ENCODE assay signal across 10 cellular contexts in the genomic region with DNA sequence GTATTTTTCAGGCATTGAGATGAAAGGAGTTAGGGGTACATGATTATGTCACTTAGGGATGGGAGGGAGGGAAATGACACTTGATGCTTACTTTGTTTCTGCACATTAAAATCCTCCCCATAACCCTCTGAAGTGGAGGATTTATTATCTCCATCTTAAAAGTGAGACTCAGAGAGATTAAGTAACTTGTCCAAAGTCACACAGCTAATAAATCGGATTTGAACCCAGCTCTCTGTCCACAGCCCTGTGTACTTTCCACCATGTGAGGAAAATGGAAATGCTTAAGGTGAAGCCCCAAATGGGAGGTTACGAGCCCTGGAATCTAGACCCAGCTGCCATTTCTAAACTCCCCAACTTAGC. TPM values are rescaled to one million over a fixed set of nuclear protein-coding genes. Genes with fewer than 3 reads are reported as not detected.
DNase-seq lines count a peak whose midpoint lies in the region; ATAC-seq, FAIRE-seq and TF ChIP-seq lines count a peak whose summit lies in the region.
"Had no signal": no experiment of that assay in that cellular context is flagged by ENCODE, and none has a peak within 500 bp of the region (broad histone marks: within the 10 kb centered on the region; RNA-seq: fewer than 3 reads in every experiment).

No MANE protein-coding gene starts in this region.

- H3K36me3 ChIP-seq in heart left ventricle = no peaks in the 10 kb centered on the region
- H3K36me3 ChIP-seq in H1 (ENCODE audit: control insufficient read depth in 2 of 4, insufficient read depth in 4 of 4, low read length in 3 of 4) = no peaks in the 10 kb centered on the region
- no peaks in the 10 kb centered on the region for H3K36me3 ChIP-seq in neuron (ENCODE audit: insufficient read depth, low read length)
- no peaks in the 10 kb centered on the region for H3K36me3 ChIP-seq in vagina

- DNase-seq in heart left ventricle (no peak), left cardiac atrium (no peak), H1 (ENCODE audit: low read depth in 1 of 2, low spot score in 2 of 2) (no peak), vagina (ENCODE audit: extremely low spot score in 2 of 2) (no peak), NCI-H1436 treated with DMSO at 0.1 percent for 48 hours (lab: John Stamatoyannopoulos, UW) (no peak), SIG-M5 (lab: John Stamatoyannopoulos, UW) (no peak), anterior cingulate cortex (lab: John Stamatoyannopoulos, UW) (no peak)
- DNase-seq: OCI-M1 had no signal

- H4K8ac ChIP-seq in H1 (ENCODE audit: extremely low read depth, insufficient read depth, low read length) = no peak overlapping the region

- no peak for TF ChIP-seq RAD21 in H1 (IDR thresholded peaks at IDR 0.05 in 1 of 2, conservative IDR thresholded peaks at IDR 0.05 in 1 of 2; ENCODE audit: low read depth in 2 of 2, low read length in 2 of 2)

- H2BK120ac ChIP-seq in H1 (replicated peaks; ENCODE audit: low read depth, low read length) = no peak overlapping the region

- POLR2A ChIA-PET in H1 (lab: Charles Lee; ENCODE audit: partially characterized antibody) = interaction anchor here (0.8 to 1.8 kb wide), 5 partner anchors 12 to 20 kb away, joined by 3 to 6 read pairs (median 3); no protein-coding TSS in a partner anchor

- H3K9me3 ChIP-seq in heart left ventricle (no peaks in the 10 kb centered on the region), H1 (ENCODE audit: insufficient read depth in 2 of 2, low read depth in 1 of 2, low read length in 1 of 2) (no peaks in the 10 kb centered on the region), neuron (ENCODE audit: low read length) (no peaks in the 10 kb centered on the region), vagina (no peaks in the 10 kb centered on the region)

- WGBS in heart left ventricle, 4 donors = 78 to 86% (median 83%) methylated on average over 2 of the region's 2 CpGs
- 89% methylated on average over 2 of the region's 2 CpGs; no CpG with 5 or more reads in 1 of the 2 experiments for WGBS in H1 (ENCODE audit: extremely low coverage in 1 of 2, insufficient coverage in 1 of 2, insufficient read length in 1 of 2, insufficient replicate concordance in 2 of 2, low coverage in 1 of 2, low lambda C conversion rate in 2 of 2, missing lambda C conversion rate in 1 of 2), 2 experiments

- peak overlapping the region in 11 of 12 donors; percentile 27 to 89 (median 64) for H3K27ac ChIP-seq in heart left ventricle
- peak overlapping the region; percentile 37; the same call in 1 of the 2 replicates for H3K27ac ChIP-seq in H1 (ENCODE audit: low read depth, low read length)
- H3K27ac ChIP-seq in vagina = peak overlapping the region; percentile 80

- H3K79me2 ChIP-seq in H1 (ENCODE audit: control insufficient read depth in 1 of 2, insufficient read depth in 2 of 2, low read length in 2 of 2) = peaks cover 37 to 95% of the 10 kb centered on the region in 2 experiments

- no peak overlapping the region for H3K9ac ChIP-seq in H1 (replicated peaks in 1 of 4; ENCODE audit: extremely low read depth in 1 of 4, low read depth in 3 of 4, low read length in 3 of 4)

- peak overlapping the region; percentile 94; the same call in 1 of the 2 replicates for H2BK20ac ChIP-seq in H1 (ENCODE audit: low read length)

- peaks cover 3% of the 10 kb centered on the region; the same call in 1 of the 2 replicates for H3K23me2 ChIP-seq in H1 (ENCODE audit: low read depth, low read length)

- intact Hi-C loops in heart left ventricle (cut with DNase I) (loop anchor here in 1 of 10 donors (5.0 kb wide), 1 partner anchor 40 kb away; no protein-coding TSS in a partner anchor), left cardiac atrium (cut with DNase I) (no loop called here), vagina (cut with DNase I) (no loop called here)

- no peak overlapping the region for H3K4ac ChIP-seq in H1 (replicated peaks; ENCODE audit: insufficient read length, low read depth, low read length)

- peak overlapping the region; percentile 86; the same call in 1 of the 2 replicates for H3K18ac ChIP-seq in H1 (ENCODE audit: extremely low read depth, low read length)

- no peak for ATAC-seq in heart left ventricle
- no peak for ATAC-seq in left cardiac atrium

- H3K4me1 ChIP-seq in heart left ventricle = peaks cover 41 to 98% (median 83%) of the 10 kb centered on the region in 12 donors
- peaks cover 14 to 41% (median 36%) of the 10 kb centered on the region in 4 experiments for H3K4me1 ChIP-seq in H1 (replicated peaks in 1 of 4; ENCODE audit: control insufficient read depth in 3 of 4, insufficient read depth in 4 of 4, low read length in 3 of 4)
- H3K4me1 ChIP-seq in neuron (ENCODE audit: insufficient read depth, low read length) = peaks cover 28% of the 10 kb centered on the region
- peaks cover 98% of the 10 kb centered on the region for H3K4me1 ChIP-seq in vagina

- H3K79me1 ChIP-seq in H1 (ENCODE audit: low read depth, low read length) = peaks cover 21% of the 10 kb centered on the region; the same call in 1 of the 2 replicates

- TF ChIP-seq CTCF in heart left ventricle (IDR thresholded peaks at IDR 0.05) (no peak), H1 (IDR thresholded peaks at IDR 0.05; ENCODE audit: control extremely low read depth in 1 of 3, insufficient read depth in 1 of 3, low read depth in 1 of 3, low read length in 3 of 3) (no peak), vagina (IDR thresholded peaks at IDR 0.05) (no peak)

- no peak overlapping the region for H2AFZ ChIP-seq in H1 (ENCODE audit: low read length)
- no peak overlapping the region for H2AFZ ChIP-seq in neuron (ENCODE audit: low read depth, low read length)

- no peak for TF ChIP-seq EP300 in H1 (IDR thresholded peaks at IDR 0.05; ENCODE audit: borderline replicate concordance in 1 of 2, low read depth in 2 of 2, low read length in 2 of 2)

- H3K27me3 ChIP-seq in heart left ventricle = no peaks in the 10 kb centered on the region
- no peaks in the 10 kb centered on the region for H3K27me3 ChIP-seq in H1 (replicated peaks in 1 of 4; ENCODE audit: control insufficient read depth in 3 of 4, extremely low read depth in 1 of 4, insufficient read depth in 3 of 4, low read length in 3 of 4)
- H3K27me3 ChIP-seq in neuron (ENCODE audit: insufficient read depth, low read length) = no peaks in the 10 kb centered on the region
- no peaks in the 10 kb centered on the region for H3K27me3 ChIP-seq in vagina

- TF ChIP-seq POLR2A in heart left ventricle (IDR thresholded peaks at IDR 0.05) (no peak), H1 (IDR thresholded peaks at IDR 0.05; ENCODE audit: control extremely low read depth in 1 of 2, low read depth in 2 of 2, low read length in 2 of 2) (no peak), vagina (IDR thresholded peaks at IDR 0.05) (no peak)

- peak overlapping the region; percentile 32 to 71; a peak in 3 of 4 replicates for H3K4me2 ChIP-seq in H1 (ENCODE audit: insufficient read depth in 1 of 2, low read depth in 2 of 2, low read length in 2 of 2)

- H3K4me3 ChIP-seq in heart left ventricle (no peak overlapping the region), H1 (ENCODE audit: extremely low read depth in 1 of 4, insufficient read depth in 2 of 4, low read depth in 3 of 4, low read length in 4 of 4) (no peak overlapping the region), neuron (ENCODE audit: low read length) (peak overlapping the region; percentile 44), vagina (no peak overlapping the region)

- H2AK5ac ChIP-seq in H1 (ENCODE audit: low read depth, low read length) = peak overlapping the region; percentile 92

- CTCF ChIA-PET in H1 (lab: Charles Lee; ENCODE audit: partially characterized antibody) = interaction anchor here (0.6 to 2.8 kb wide), 6 partner anchors 10 to 964 kb away, joined by 3 to 11 read pairs (median 6); no protein-coding TSS in a partner anchor

- no peak for FAIRE-seq in H1 (lab: Jason Lieb, UNC)
- FAIRE-seq: islet of Langerhans had no signal

- no peak overlapping the region for H2BK15ac ChIP-seq in H1 (ENCODE audit: low read length)

- no peaks in the 10 kb centered on the region for H4K20me1 ChIP-seq in H1 (replicated peaks in 1 of 2; ENCODE audit: control insufficient read depth in 1 of 2, insufficient read depth in 2 of 2, low read length in 2 of 2)

- peak overlapping the region; percentile 93; the same call in 1 of the 2 replicates for H2BK5ac ChIP-seq in H1 (ENCODE audit: low read depth, low read length)

- H2BK12ac ChIP-seq in H1 (ENCODE audit: low read depth, low read length) = peak overlapping the region; percentile 30; the same call in 1 of the 2 replicates

- H3K14ac ChIP-seq in H1 (ENCODE audit: insufficient read length) = no peak overlapping the region

- no peak overlapping the region for H3K23ac ChIP-seq in H1 (ENCODE audit: insufficient read length)

- no peak overlapping the region for H4K5ac ChIP-seq in H1 (ENCODE audit: insufficient read length, low read depth, low read length)

- H3K56ac ChIP-seq in H1 (replicated peaks; ENCODE audit: insufficient read length, low read depth, low read length) = no peak overlapping the region

- peak overlapping the region; percentile 5 for H4K91ac ChIP-seq in H1 (replicated peaks; ENCODE audit: insufficient read length, low read length)

TF ChIP-seq in H1, 55 proteins besides CTCF, POLR2A, EP300 and RAD21:
- no peak for TF ChIP-seq SIN3A (conservative IDR thresholded peaks at IDR 0.05 in 1 of 2, IDR thresholded peaks at IDR 0.05 in 1 of 2; ENCODE audit: low read depth in 1 of 2, low read length in 2 of 2)
- TF ChIP-seq HDAC2 (IDR thresholded peaks at IDR 0.05; ENCODE audit: borderline replicate concordance in 1 of 2, low read depth in 2 of 2, low read length in 2 of 2) = 0 out of 4 replicates have a peak, but pooled peaks of 1 of the 2 experiments have one; percentile 22
- TF ChIP-seq ZNF274 (IDR thresholded peaks at IDR 0.05; ENCODE audit: borderline replicate concordance, extremely low read depth, low read length) = no peak

RNA-seq across cellular contexts. Expression of a gene that starts 58.6 kb away (rescaled TPM):
- total RNA-seq in heart left ventricle (100 to 1,000 TPM; 194 to 310 (median 227) TPM), left cardiac atrium (100 to 1,000 TPM; 188 to 274 TPM), vagina (106 TPM)
- polyA plus RNA-seq in heart left ventricle (100 to 1,000 TPM in 1 of 2 donors, 10 to 100 TPM in 1; 83.0 to 284 TPM), H1 (2011; rRNA removed) (55.8 and 91.2 TPM in 2 replicates)
- 237 and 247 TPM in 2 replicates for total RNA-seq in H1 (2021; fragmentation: NEBNext Ultra II Directional; extraction: Animal tissue kit (Norgen Biotek cat#: 25700))
- polyA plus RNA-seq in H1 (2011; cell fraction: cytosol; rRNA removed) = 99.9 TPM
- 110 TPM for polyA plus RNA-seq in H1 (2011; cell fraction: nucleus; rRNA removed)
- 178 to 213 TPM (median 203 TPM) in 4 replicates for polyA plus RNA-seq in H1 (2012, experiment 1 of 2)
- 65.2 TPM for polyA plus RNA-seq in H1 (2012, experiment 2 of 2)
- polyA plus RNA-seq in H1 (2013, experiment 1 of 2) = 115 TPM
- 110 TPM for polyA plus RNA-seq in H1 (2013, experiment 2 of 2)
- 135 and 144 TPM in 2 replicates for polyA minus RNA-seq in H1 (2011; rRNA and poly(A)+ RNA removed)
- polyA minus RNA-seq in H1 (2011; cell fraction: cytosol; rRNA and poly(A)+ RNA removed) = 76.1 TPM
- 44.9 TPM for polyA minus RNA-seq in H1 (2011; cell fraction: nucleus; rRNA and poly(A)+ RNA removed)
